In genomic region chr14:101373690-101374295, GRCh38 we compare ENCODE assay signal across 14 cellular contexts.
DNase-seq lines count a peak whose midpoint lies in the region; ATAC-seq and TF ChIP-seq lines count a peak whose summit lies in the region.
"Had no signal": no experiment of that assay in that cellular context is flagged by ENCODE, and none has a peak within 500 bp of the region (broad histone marks: within the 10 kb centered on the region; RNA-seq: fewer than 3 reads in every experiment).

No MANE protein-coding gene starts in this region.

- peaks cover 3% of the 10 kb centered on the region for H3K27me3 Mint-ChIP-seq in osteocyte (ENCODE audit: unreplicated experiment)

- TF ChIP-seq CTCF in osteocyte (IDR thresholded peaks at IDR 0.05) = no peak

- ATAC-seq in Right ventricle myocardium superior (ENCODE audit: poor library complexity) = no peak
- ATAC-seq in left cardiac atrium = no peak
- ATAC-seq in HG02973 (IDR thresholded peaks at IDR 0.05; ENCODE audit: unreplicated experiment) = no peak
- ATAC-seq: CD8-positive, alpha-beta T cell had no signal

- DNase-seq in Right ventricle myocardium superior (peak; percentile 16), left cardiac atrium (no peak), iPS-NIHi7 (ENCODE audit: extremely low spot score) (peak; percentile 2), osteocyte (ENCODE audit: extremely low spot score, unreplicated experiment) (peak; percentile 66), GOT3 (lab: John Stamatoyannopoulos, UW) (no peak), AG08396 (ENCODE audit: low spot score) (no peak)
- DNase-seq: CD8-positive, alpha-beta T cell; COR-L47; DMS53; GF-D8; HCEC 1CT; HFFc6 had no signal

- intact Hi-C loops in Right ventricle myocardium superior (cut with DNase I) (no loop called here), left cardiac atrium (cut with DNase I) (no loop called here)

- H3K4me3 Mint-ChIP-seq in osteocyte (ENCODE audit: unreplicated experiment) = no peak overlapping the region
- H3K4me3 Mint-ChIP-seq: CD8-positive, alpha-beta T cell; HFFc6 had no signal

- H3K9me3 Mint-ChIP-seq in osteocyte (ENCODE audit: unreplicated experiment) = no peaks in the 10 kb centered on the region
- H3K9me3 Mint-ChIP-seq: CD8-positive, alpha-beta T cell; HFFc6 had no signal

- H3K36me3 Mint-ChIP-seq in osteocyte (ENCODE audit: unreplicated experiment) = no peaks in the 10 kb centered on the region
- H3K36me3 Mint-ChIP-seq: CD14-positive monocyte; CD8-positive, alpha-beta T cell had no signal

- H3K4me1 Mint-ChIP-seq in osteocyte (ENCODE audit: unreplicated experiment) = no peaks in the 10 kb centered on the region
- H3K4me1 Mint-ChIP-seq: CD14-positive monocyte had no signal

- no peak overlapping the region for H3K27ac Mint-ChIP-seq in osteocyte (ENCODE audit: unreplicated experiment)
- H3K27ac Mint-ChIP-seq: CD14-positive monocyte; CD8-positive, alpha-beta T cell; HFFc6 had no signal

Comparison
In these comparisons a context has a peak if more than half of its experiments do, and no peak if none do; other contexts are left out.
1. DNase-seq: peak in Right ventricle myocardium superior (single experiment), iPS-NIHi7 (single experiment) and osteocyte (single experiment); none in left cardiac atrium (single experiment), GOT3 (single experiment) and AG08396 (single experiment).